ENCODE assay signal across 9 cellular contexts in genomic region chr6:155174576-155175174, GRCh38.
DNase-seq lines count a peak whose midpoint lies in the region; ATAC-seq, FAIRE-seq and TF ChIP-seq lines count a peak whose summit lies in the region.
"Had no signal": no experiment of that assay in that cellular context is flagged by ENCODE, and none has a peak within 500 bp of the region (broad histone marks: within the 10 kb centered on the region; RNA-seq: fewer than 3 reads in every experiment).

No MANE protein-coding gene starts in this region.

- no peak overlapping the region for H3K27ac ChIP-seq in osteoblast (ENCODE audit: low read depth, low read length)
- H3K27ac ChIP-seq: neutrophil had no signal

- peak; percentile 47 for FAIRE-seq in RCC 7860 (lab: Jason Lieb, UNC)

- ATAC-seq in activated T-helper 17 cell treated with anti-CD3 and anti-CD28 coated beads, Interleukin-2, amount 50 U/mL, for 72 hours (replicated peaks): peak; percentile 37

- H3K9me3 ChIP-seq in osteoblast (ENCODE audit: low read depth, low read length): no peaks in the 10 kb centered on the region
- H3K9me3 ChIP-seq: neutrophil had no signal

- no peaks in the 10 kb centered on the region for H3K79me2 ChIP-seq in osteoblast (ENCODE audit: insufficient read depth, low read length)

- H3K36me3 Mint-ChIP-seq in HFFc6 (ENCODE audit: low read depth): peaks cover 4% of the 10 kb centered on the region; the same call in 1 of the 2 replicates
- H3K36me3 Mint-ChIP-seq in activated T-helper 17 cell treated with anti-CD3 and anti-CD28 coated beads, Interleukin-2, amount 50 U/mL, for 72 hours (ENCODE audit: low read depth): peaks cover 9% of the 10 kb centered on the region

- H2AFZ ChIP-seq in osteoblast (ENCODE audit: low read length): no peak overlapping the region

- peak; percentile 86 for DNase-seq in HFFc6
- DNase-seq in M059J (ENCODE audit: low read depth): peak; percentile 92
- peak; percentile 81 for DNase-seq in RCC 7860 (ENCODE audit: low spot score)
- DNase-seq in foreskin fibroblast: peak; percentile 75 to 93
- DNase-seq in osteoblast (ENCODE audit: insufficient read length, low spot score, missing footprints): peak; percentile 72
- no peak for DNase-seq in NK-92 (lab: John Stamatoyannopoulos, UW; ENCODE audit: unreplicated experiment)

- no peak overlapping the region for H3K4me2 ChIP-seq in osteoblast (ENCODE audit: insufficient read depth, low read length)

- H3K4me3 ChIP-seq in foreskin fibroblast (ENCODE audit: low read depth in 1 of 2, low read length in 2 of 2): no peak overlapping the region
- H3K4me3 ChIP-seq in osteoblast (ENCODE audit: insufficient read depth, low read length): no peak overlapping the region

- no peaks in the 10 kb centered on the region for H3K27me3 Mint-ChIP-seq in HFFc6 (ENCODE audit: insufficient read depth)
- H3K27me3 Mint-ChIP-seq in activated T-helper 17 cell treated with anti-CD3 and anti-CD28 coated beads, Interleukin-2, amount 50 U/mL, for 72 hours: no peaks in the 10 kb centered on the region

- H3K4me1 Mint-ChIP-seq in HFFc6 (ENCODE audit: low read depth): peaks cover 56% of the 10 kb centered on the region
- H3K4me1 Mint-ChIP-seq in activated T-helper 17 cell treated with anti-CD3 and anti-CD28 coated beads, Interleukin-2, amount 50 U/mL, for 72 hours: peaks cover 27% of the 10 kb centered on the region

- H3K27ac Mint-ChIP-seq in HFFc6: peak overlapping the region; percentile 68
- peak overlapping the region; percentile 62 for H3K27ac Mint-ChIP-seq in activated T-helper 17 cell treated with anti-CD3 and anti-CD28 coated beads, Interleukin-2, amount 50 U/mL, for 72 hours

- no peaks in the 10 kb centered on the region for H4K20me1 ChIP-seq in osteoblast (ENCODE audit: insufficient read depth, low read length)

- H3K4me3 Mint-ChIP-seq in HFFc6: peak overlapping the region; percentile 16; the same call in 1 of the 2 replicates
- H3K4me3 Mint-ChIP-seq in activated T-helper 17 cell treated with anti-CD3 and anti-CD28 coated beads, Interleukin-2, amount 50 U/mL, for 72 hours: no peak overlapping the region

- peaks cover 18% of the 10 kb centered on the region for H3K36me3 ChIP-seq in osteoblast (ENCODE audit: insufficient read depth, low read length)
- H3K36me3 ChIP-seq: neutrophil had no signal

- no peaks in the 10 kb centered on the region for H3K9me3 Mint-ChIP-seq in HFFc6
- H3K9me3 Mint-ChIP-seq in activated T-helper 17 cell treated with anti-CD3 and anti-CD28 coated beads, Interleukin-2, amount 50 U/mL, for 72 hours: no peaks in the 10 kb centered on the region

- H3K4me1 ChIP-seq in osteoblast (ENCODE audit: insufficient read depth, low read length): peaks cover 19% of the 10 kb centered on the region

- no peaks in the 10 kb centered on the region for H3K27me3 ChIP-seq in osteoblast (ENCODE audit: insufficient read depth, low read length)
- H3K27me3 ChIP-seq: neutrophil had no signal

- TF ChIP-seq CTCF in GM12874 (IDR thresholded peaks at IDR 0.05; ENCODE audit: insufficient read depth, low read depth, low read length): peak; percentile 55
- TF ChIP-seq CTCF in HFFc6 (IDR thresholded peaks at IDR 0.05): peak; percentile 81
- TF ChIP-seq CTCF in foreskin fibroblast (IDR thresholded peaks at IDR 0.05; ENCODE audit: low read depth, low read length): peak; percentile 68
- peak; percentile 76 for TF ChIP-seq CTCF in osteoblast (IDR thresholded peaks at IDR 0.05; ENCODE audit: extremely low read depth, low read depth, low read length)
